8 cellular contexts compared by ENCODE assay signal in the genomic region with DNA sequence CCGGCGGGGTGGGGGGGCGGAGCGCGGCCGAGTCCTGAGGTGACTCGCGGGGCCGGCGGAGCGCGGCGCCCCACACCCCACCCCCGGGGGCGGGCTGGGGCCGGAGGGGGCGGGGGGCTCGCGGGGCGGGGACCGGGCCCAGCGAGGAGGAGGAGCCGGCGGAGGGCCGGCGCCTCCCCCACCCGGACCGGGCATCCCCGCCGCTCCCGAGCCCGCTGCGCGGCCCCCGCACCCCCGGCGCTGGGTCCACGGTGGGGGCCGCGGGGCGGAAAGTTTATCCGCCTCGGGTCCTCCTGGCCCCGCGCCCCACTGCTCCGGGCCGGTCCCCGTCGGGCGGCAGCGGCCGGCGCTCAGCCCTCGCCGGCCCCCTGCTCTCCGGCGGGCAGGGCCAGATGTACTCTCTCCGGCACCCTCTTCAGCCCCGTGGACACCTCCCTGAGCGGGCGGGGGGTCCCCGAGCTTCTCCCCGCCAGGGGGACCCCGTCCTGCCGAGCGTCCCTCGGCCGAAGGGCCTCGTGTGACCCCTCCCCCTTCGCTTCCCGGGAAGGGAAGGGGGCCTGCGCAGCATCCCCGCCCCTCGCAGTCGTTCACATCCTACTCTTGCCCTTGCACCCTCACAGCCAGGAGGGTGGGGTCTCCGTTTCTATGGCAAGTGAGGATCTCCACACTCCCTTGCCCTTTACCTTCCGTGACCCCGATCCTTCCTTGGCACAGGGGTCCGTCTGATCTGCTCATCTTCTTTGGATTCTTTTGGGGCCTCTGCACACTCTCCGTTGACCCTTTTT. TPM values are rescaled to one million over a fixed set of nuclear protein-coding genes. Genes with fewer than 3 reads are reported as not detected.
DNase-seq lines count a peak whose midpoint lies in the region; ATAC-seq and TF ChIP-seq lines count a peak whose summit lies in the region.

No MANE protein-coding gene starts in this region.

- H3K36me3 Mint-ChIP-seq in activated T-cell treated with anti-CD3 and anti-CD28 coated beads, Interleukin-2, amount 50 U/mL, for 24 hours (ENCODE audit: low read depth) = peaks cover 18% of the 10 kb centered on the region
- peaks cover 13% of the 10 kb centered on the region for H3K36me3 Mint-ChIP-seq in nephron (ENCODE audit: low read depth)

- no peaks in the 10 kb centered on the region for H4K20me1 ChIP-seq in fibroblast of lung (ENCODE audit: control insufficient read depth, extremely low read depth, insufficient read depth, low read length)

- H2AFZ ChIP-seq in fibroblast of lung (ENCODE audit: low read length) = peak overlapping the region; percentile 36

- no peaks in the 10 kb centered on the region for H3K36me3 ChIP-seq in fibroblast of lung (ENCODE audit: control insufficient read depth, insufficient read depth, low read length)
- H3K36me3 ChIP-seq in thoracic aorta = no peaks in the 10 kb centered on the region

- H3K79me2 ChIP-seq in fibroblast of lung (ENCODE audit: control insufficient read depth, insufficient read depth, low read length) = peaks cover 43% of the 10 kb centered on the region

- DNase-seq in NCI-H2196 (lab: John Stamatoyannopoulos, UW; ENCODE audit: unreplicated experiment) (peak; percentile 28), NCI-H2196 treated with DMSO at 0.1 percent for 48 hours (lab: John Stamatoyannopoulos, UW; ENCODE audit: unreplicated experiment) (no peak), M059J (ENCODE audit: low read depth) (peak; percentile 17), fibroblast of lung (ENCODE audit: low read depth in 2 of 2) (peak in 1 of 2 donors; percentile 13), thoracic aorta (ENCODE audit: low spot score) (no peak)
- DNase-seq in activated T-cell treated with anti-CD3 and anti-CD28 coated beads, Interleukin-2, amount 50 U/mL, for 24 hours = no peak

- peak overlapping the region; percentile 73 to 79 (median 78) for H3K4me3 ChIP-seq in fibroblast of lung (replicated peaks in 1 of 4; ENCODE audit: control extremely low read depth in 1 of 4, insufficient read depth in 1 of 4, low read depth in 3 of 4, low read length in 4 of 4)
- H3K4me3 ChIP-seq in thoracic aorta = peak overlapping the region; percentile 93

- H3K4me3 Mint-ChIP-seq in activated T-cell treated with anti-CD3 and anti-CD28 coated beads, Interleukin-2, amount 50 U/mL, for 24 hours = peak overlapping the region; percentile 84
- peak overlapping the region; percentile 95 to 98 (median 97) for H3K4me3 Mint-ChIP-seq in nephron

- peak overlapping the region; percentile 91 for H3K27ac Mint-ChIP-seq in activated T-cell treated with anti-CD3 and anti-CD28 coated beads, Interleukin-2, amount 50 U/mL, for 24 hours
- H3K27ac Mint-ChIP-seq in nephron = peak overlapping the region; percentile 82 to 97 (median 91)

- H3K9me3 Mint-ChIP-seq in activated T-cell treated with anti-CD3 and anti-CD28 coated beads, Interleukin-2, amount 50 U/mL, for 24 hours = no peaks in the 10 kb centered on the region
- H3K9me3 Mint-ChIP-seq in nephron = no peaks in the 10 kb centered on the region

- peaks cover 48% of the 10 kb centered on the region for H3K4me1 Mint-ChIP-seq in activated T-cell treated with anti-CD3 and anti-CD28 coated beads, Interleukin-2, amount 50 U/mL, for 24 hours (ENCODE audit: low read depth)
- peaks cover 36% of the 10 kb centered on the region for H3K4me1 Mint-ChIP-seq in nephron

- H3K27ac ChIP-seq in fibroblast of lung (ENCODE audit: insufficient read depth, low read length) = peak overlapping the region; percentile 52
- peak overlapping the region; percentile 84 to 87 for H3K27ac ChIP-seq in thoracic aorta

- no peaks in the 10 kb centered on the region for H3K27me3 ChIP-seq in fibroblast of lung (ENCODE audit: control insufficient read depth, insufficient read depth, low read length)
- H3K27me3 ChIP-seq in thoracic aorta (replicated peaks; ENCODE audit: insufficient read depth) = no peaks in the 10 kb centered on the region

- H3K27me3 Mint-ChIP-seq in activated T-cell treated with anti-CD3 and anti-CD28 coated beads, Interleukin-2, amount 50 U/mL, for 24 hours = no peaks in the 10 kb centered on the region
- H3K27me3 Mint-ChIP-seq in nephron (ENCODE audit: low read depth) = no peaks in the 10 kb centered on the region

- TF ChIP-seq CTCF in fibroblast of lung (conservative IDR thresholded peaks at IDR 0.05 in 1 of 2, IDR thresholded peaks at IDR 0.05 in 1 of 2; ENCODE audit: low read depth in 1 of 2, low read length in 2 of 2) = no peak
- peak; percentile 23 to 46 (median 39) for TF ChIP-seq CTCF in nephron (IDR thresholded peaks at IDR 0.05; ENCODE audit: unreplicated experiment in 3 of 3)
- TF ChIP-seq CTCF in thoracic aorta (IDR thresholded peaks at IDR 0.05) = peak; percentile 10

- peak overlapping the region; percentile 98 for H3K4me2 ChIP-seq in fibroblast of lung (ENCODE audit: extremely low read depth, insufficient read depth, low read length)

- peaks cover 2% of the 10 kb centered on the region for H3K4me1 ChIP-seq in fibroblast of lung (ENCODE audit: control insufficient read depth, extremely low read depth, insufficient read depth, low read length)
- peaks cover 15 to 54% of the 10 kb centered on the region in 2 donors for H3K4me1 ChIP-seq in thoracic aorta (ENCODE audit: control insufficient read depth in 1 of 2, low read depth in 2 of 2)

- H3K9me3 ChIP-seq in fibroblast of lung (ENCODE audit: control insufficient read depth, insufficient read depth, low read depth, low read length) (no peaks in the 10 kb centered on the region), thoracic aorta (no peaks in the 10 kb centered on the region)

- ATAC-seq in thoracic aorta (ENCODE audit: insufficient number of reproducible peaks, low FRiP score, low read depth) (no peak), HG03571 (IDR thresholded peaks at IDR 0.05; ENCODE audit: unreplicated experiment) (no peak)

- peak overlapping the region; percentile 76 for H3K9ac ChIP-seq in fibroblast of lung (ENCODE audit: insufficient read depth, low read length)

RNA-seq across cellular contexts. Expression of a gene that starts 0.7 kb away (rescaled TPM):
- 219 and 225 TPM in 2 replicates for total RNA-seq in M059J (2014; rRNA removed; shearing (Covaris generic))
- total RNA-seq in fibroblast of lung = 45.5 and 47.6 TPM in 2 replicates
- 78.5 and 86.0 TPM in 2 replicates for polyA plus RNA-seq in fibroblast of lung
- polyA plus RNA-seq in fibroblast of lung (2012) = 81.7 and 91.3 TPM in 2 replicates
- 6.0 and 7.5 TPM in 2 replicates for polyA minus RNA-seq in fibroblast of lung (ENCODE audit: low replicate concordance)
- 100 to 1,000 TPM; 105 to 113 TPM for total RNA-seq in thoracic aorta

Comparison
In these comparisons a context has a peak if more than half of its experiments do, and no peak if none do; other contexts are left out.
1. DNase-seq: peak in NCI-H2196 (single experiment) and M059J (single experiment); none in NCI-H2196 treated with DMSO at 0.1 percent for 48 hours (single experiment), activated T-cell treated with anti-CD3 and anti-CD28 coated beads, Interleukin-2, amount 50 U/mL, for 24 hours (single experiment) and thoracic aorta (single experiment).
2. CTCF ChIP-seq: peak in nephron (3 of 3) and thoracic aorta (single experiment); none in fibroblast of lung (0 of 2).